In genomic region chrX:112235547-112235946, GRCh38 we compare ENCODE assay signal across 26 cellular contexts.
"Had no signal": no experiment of that assay in that cellular context is flagged by ENCODE, and none has a peak within 500 bp of the region (broad histone marks: within the 10 kb centered on the region; RNA-seq: fewer than 3 reads in every experiment).

No MANE protein-coding gene starts in this region.

- H3K36me3 ChIP-seq: brain microvascular endothelial cell, gastrocnemius medialis, neutrophil, pancreas, right atrium auricular region, suprapubic skin, tibial nerve had no signal

- H3K27ac Mint-ChIP-seq: activated B cell treated with CpG ODN at 0.5 μM for 24 hours; activated CD8-positive, alpha-beta T cell treated with anti-CD3 and anti-CD28 coated beads for 36 hours; activated naive CD4-positive, alpha-beta T cell treated with anti-CD3 and anti-CD28 coated beads, Interleukin-2, amount 50 U/mL, for 72 hours; activated T-helper 2 cell treated with anti-CD3 and anti-CD28 coated beads, Interferon-gamma antibody, Interleukin-2, Interleukin-4, amounts not matched to agents 10 μg/mL and 5 μg/mL and 100 μg/mL, durations not matched to agents 14 hours and 24 hours and 36 hours; effector memory CD8-positive, alpha-beta T cell; naive B cell; nephron progenitor cell had no signal

- DNase-seq: activated B cell treated with CpG ODN at 0.5 μM for 24 hours; activated CD4-positive, alpha-beta T cell treated with anti-CD3 and anti-CD28 coated beads, Interleukin-2, amount 50 U/mL, for 1 hour; activated CD8-positive, alpha-beta T cell treated with anti-CD3 and anti-CD28 coated beads for 36 hours; activated T-cell treated with anti-CD3 and anti-CD28 coated beads, Interleukin-2, amount 50 U/mL, for 48 hours; anterior cingulate cortex; brain microvascular endothelial cell; cortex of kidney; effector memory CD8-positive, alpha-beta T cell; erythroblast; gastrocnemius medialis; glutamatergic neuron; islet precursor cell; left ventricle myocardium superior; naive B cell; nephron progenitor cell; stimulated activated CD4-positive, alpha-beta T cell treated with anti-CD3 and anti-CD28 coated beads, Interleukin-15, amount 100 ng/mL, for 24 hours; stimulated activated CD4-positive, alpha-beta T cell treated with anti-CD3 and anti-CD28 coated beads, Interleukin-2, amount 100 ng/mL, for 24 hours; stimulated activated naive CD4-positive, alpha-beta T cell; T-helper 2 cell had no signal

- H3K4me3 ChIP-seq: gastrocnemius medialis, pancreas, right atrium auricular region, suprapubic skin, tibial nerve had no signal

- H3K4me1 Mint-ChIP-seq: activated B cell treated with CpG ODN at 0.5 μM for 24 hours, naive B cell, nephron progenitor cell had no signal

- H3K9me3 Mint-ChIP-seq: activated B cell treated with CpG ODN at 0.5 μM for 24 hours; activated CD8-positive, alpha-beta T cell treated with anti-CD3 and anti-CD28 coated beads for 36 hours; activated naive CD4-positive, alpha-beta T cell treated with anti-CD3 and anti-CD28 coated beads, Interleukin-2, amount 50 U/mL, for 72 hours; activated T-helper 2 cell treated with anti-CD3 and anti-CD28 coated beads, Interferon-gamma antibody, Interleukin-2, Interleukin-4, amounts not matched to agents 10 μg/mL and 5 μg/mL and 100 μg/mL, durations not matched to agents 14 hours and 24 hours and 36 hours; effector memory CD8-positive, alpha-beta T cell had no signal

- H3K4me1 ChIP-seq: gastrocnemius medialis, pancreas, right atrium auricular region, suprapubic skin, tibial nerve had no signal

- H3K9me3 ChIP-seq: gastrocnemius medialis, neutrophil, pancreas, right atrium auricular region, suprapubic skin, tibial nerve had no signal

- H3K27me3 ChIP-seq: brain microvascular endothelial cell, gastrocnemius medialis, neutrophil, right atrium auricular region, suprapubic skin, tibial nerve had no signal

- H3K36me3 Mint-ChIP-seq: activated naive CD4-positive, alpha-beta T cell treated with anti-CD3 and anti-CD28 coated beads, Interleukin-2, amount 50 U/mL, for 72 hours; naive B cell had no signal

- H3K4me3 Mint-ChIP-seq: activated B cell treated with CpG ODN at 0.5 μM for 24 hours; activated CD8-positive, alpha-beta T cell treated with anti-CD3 and anti-CD28 coated beads for 36 hours; effector memory CD8-positive, alpha-beta T cell; naive B cell; nephron progenitor cell had no signal

- H3K27me3 Mint-ChIP-seq: activated B cell treated with CpG ODN at 0.5 μM for 24 hours; activated CD8-positive, alpha-beta T cell treated with anti-CD3 and anti-CD28 coated beads for 36 hours; effector memory CD8-positive, alpha-beta T cell; naive B cell had no signal

- H3K27ac ChIP-seq: brain microvascular endothelial cell, gastrocnemius medialis, neutrophil, pancreas, right atrium auricular region, suprapubic skin, tibial nerve had no signal
